29 cellular contexts compared by ENCODE assay signal in the genomic region with DNA sequence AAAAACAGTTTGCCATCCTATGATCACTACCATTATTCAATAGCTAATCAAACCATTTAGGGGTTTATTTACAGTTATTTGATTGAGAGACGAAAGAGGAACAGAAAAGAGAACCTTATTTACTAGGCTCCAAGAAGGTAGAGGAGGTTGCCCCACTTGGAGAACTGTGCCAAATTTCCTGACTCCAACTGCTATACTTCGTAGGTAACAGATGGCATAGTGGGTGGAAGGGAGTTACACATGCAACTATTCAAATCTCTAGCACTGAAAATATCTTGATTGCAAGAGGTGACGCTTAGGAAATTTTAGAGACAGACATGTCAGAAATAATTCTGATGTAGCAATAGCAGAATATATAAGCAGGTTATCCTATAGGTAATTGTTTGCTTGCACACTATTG.
"Had no signal": no experiment of that assay in that cellular context is flagged by ENCODE, and none has a peak within 500 bp of the region (broad histone marks: within the 10 kb centered on the region; RNA-seq: fewer than 3 reads in every experiment).

No MANE protein-coding gene starts in this region.

- DNase-seq: activated CD4-positive, alpha-beta T cell treated with anti-CD3 and anti-CD28 coated beads for 1 hour; activated CD4-positive, alpha-beta T cell treated with anti-CD3 and anti-CD28 coated beads for 48 hours; activated CD4-positive, CD25-positive, alpha-beta regulatory T cell; activated CD8-positive, alpha-beta T cell treated with anti-CD3 and anti-CD28 coated beads for 36 hours; activated effector memory CD4-positive, alpha-beta T cell treated with anti-CD3 and anti-CD28 coated beads, Interleukin-2, amount 50 U/mL, for 16 hours; activated naive CD4-positive, alpha-beta T cell; activated naive CD4-positive, alpha-beta T cell treated with anti-CD3 and anti-CD28 coated beads, Interleukin-2, amount 50 U/mL, for 16 hours; activated naive CD8-positive, alpha-beta T cell treated with anti-CD3 and anti-CD28 coated beads for 36 hours; activated T-cell treated with anti-CD3 and anti-CD28 coated beads, Interleukin-2, amount 50 U/mL, for 1 hour; activated T-cell treated with anti-CD3 and anti-CD28 coated beads, Interleukin-2, amount 50 U/mL, for 72 hours; amniotic stem cell; aorta; brain microvascular endothelial cell; central memory CD4-positive, alpha-beta T cell; Kasumi-1; KG1; MG63; NCI-H1048; NCI-H146; NCI-H1930; NCI-H2081 treated with DMSO at 0.1 percent for 48 hours; NCI-H345; NCI-H524 treated with DMSO at 0.1 percent for 48 hours; SHP77; SJCRH30; T1000; WERI-Rb-1 had no signal

- ATAC-seq: activated CD8-positive, alpha-beta T cell treated with anti-CD3 and anti-CD28 coated beads for 36 hours; activated T-cell treated with anti-CD3 and anti-CD28 coated beads, Interleukin-2, amount 50 U/mL, for 72 hours; activated T-helper 17 cell treated with anti-CD3 and anti-CD28 coated beads, Interleukin-2, amount 50 U/mL, for 72 hours; Panc1 had no signal
